ENCODE assay signal across 15 cellular contexts in the genomic region with DNA sequence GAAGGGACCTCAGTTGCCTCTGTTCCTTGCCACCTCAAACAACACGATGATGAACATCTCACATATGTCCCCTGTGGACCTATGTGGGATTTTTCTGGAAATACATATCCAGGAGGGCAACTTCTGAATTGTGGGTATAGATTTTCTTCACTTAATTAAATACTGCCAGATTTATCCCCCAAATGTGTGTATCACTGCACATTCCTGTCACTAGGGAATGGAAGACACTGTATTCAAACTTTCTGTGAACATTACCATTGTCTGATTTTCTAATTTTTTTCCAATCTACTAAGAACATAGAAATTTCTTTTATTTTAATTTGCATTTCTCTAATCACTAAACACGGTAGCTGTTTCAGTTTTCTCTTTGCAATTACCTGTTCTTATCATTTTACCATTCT.
"Had no signal": no experiment of that assay in that cellular context is flagged by ENCODE, and none has a peak within 500 bp of the region (broad histone marks: within the 10 kb centered on the region; RNA-seq: fewer than 3 reads in every experiment).

No MANE protein-coding gene starts in this region.

- H3K4me3 Mint-ChIP-seq: activated T-helper 17 cell treated with anti-CD3 and anti-CD28 coated beads, Interleukin-2, amount 50 U/mL, for 72 hours; natural killer cell treated with Interleukin-12 subunit alpha and Interleukin-12 subunit beta and Interleukin-15 and Interleukin-18, amount 100 ng/mL, for 72 hours; T-cell had no signal

- ATAC-seq: activated T-helper 17 cell treated with anti-CD3 and anti-CD28 coated beads, Interleukin-2, amount 50 U/mL, for 72 hours; natural killer cell treated with Interleukin-12 subunit alpha and Interleukin-12 subunit beta and Interleukin-15 and Interleukin-18, amount 100 ng/mL, for 72 hours; sciatic nerve; T-cell had no signal

- H3K4me1 ChIP-seq: stomach, testis had no signal

- DNase-seq: activated CD4-positive, alpha-beta T cell treated with anti-CD3 and anti-CD28 coated beads, Interleukin-2, amount 50 U/mL, for 48 hours; activated naive CD4-positive, alpha-beta T cell treated with Interleukin-2 at 50 U/mL for 16 hours; anterior cingulate cortex; cerebellar nuclear complex; foreskin fibroblast; mesendoderm; occipital lobe; stimulated activated CD4-positive, alpha-beta T cell treated with anti-CD3 and anti-CD28 coated beads, Interleukin-1b, Interleukin-23, amount 100 ng/mL, for 48 hours; stomach; T-cell; T1000; testis had no signal

- H3K27me3 ChIP-seq: testis had no signal

- H3K9me3 ChIP-seq: stomach, testis had no signal

- H3K27ac Mint-ChIP-seq: activated T-helper 17 cell treated with anti-CD3 and anti-CD28 coated beads, Interleukin-2, amount 50 U/mL, for 72 hours; natural killer cell treated with Interleukin-12 subunit alpha and Interleukin-12 subunit beta and Interleukin-15 and Interleukin-18, amount 100 ng/mL, for 72 hours; T-cell had no signal

- H3K4me1 Mint-ChIP-seq: activated T-helper 17 cell treated with anti-CD3 and anti-CD28 coated beads, Interleukin-2, amount 50 U/mL, for 72 hours; T-cell had no signal

- H3K4me3 ChIP-seq: stomach, testis had no signal

- H3K36me3 Mint-ChIP-seq: natural killer cell treated with Interleukin-12 subunit alpha and Interleukin-12 subunit beta and Interleukin-15 and Interleukin-18, amount 100 ng/mL, for 72 hours; T-cell had no signal

- H3K9me3 Mint-ChIP-seq: activated T-helper 17 cell treated with anti-CD3 and anti-CD28 coated beads, Interleukin-2, amount 50 U/mL, for 72 hours; natural killer cell treated with Interleukin-12 subunit alpha and Interleukin-12 subunit beta and Interleukin-15 and Interleukin-18, amount 100 ng/mL, for 72 hours; T-cell had no signal

- H3K36me3 ChIP-seq: stomach had no signal

- H3K27ac ChIP-seq: stomach, testis had no signal
